Comparison of ENCODE assay signal across 8 cellular contexts in genomic region chr19:33736787-33737186, GRCh38. TPM values are rescaled to one million over a fixed set of nuclear protein-coding genes. Genes with fewer than 3 reads are reported as not detected.
"Had no signal": no experiment of that assay in that cellular context is flagged by ENCODE, and none has a peak within 500 bp of the region (broad histone marks: within the 10 kb centered on the region; RNA-seq: fewer than 3 reads in every experiment).

No MANE protein-coding gene starts in this region.

- H3K36me3 ChIP-seq: HAP-1 had no signal

- H3K27ac ChIP-seq: GM23248, HL-60 had no signal

- H3K9me3 ChIP-seq: HAP-1 had no signal

- H2AFZ ChIP-seq: GM23248 had no signal

- DNase-seq: GM23248, HFFc6, KBM-7 had no signal

- ATAC-seq: HCT116, HepG2 had no signal

- H3K27ac Mint-ChIP-seq: HFFc6, IgD-negative memory B cell had no signal

- H3K4me1 ChIP-seq: HAP-1 had no signal

- H3K4me3 ChIP-seq: GM23248, HAP-1 had no signal

- H3K4me3 Mint-ChIP-seq: HFFc6, IgD-negative memory B cell had no signal

- H3K36me3 Mint-ChIP-seq: IgD-negative memory B cell had no signal

- H3K9ac ChIP-seq: GM23248 had no signal

- FAIRE-seq: HepG2 had no signal

RNA-seq across cellular contexts. Expression of gene KCTD15, which starts 59.9 kb away (rescaled TPM):
- polyA plus RNA-seq: IgD-negative memory B cell had no signal
